11 cellular contexts compared by ENCODE assay signal in genomic region chr4:154616731-154617130, GRCh38. TPM values are rescaled to one million over a fixed set of nuclear protein-coding genes. Genes with fewer than 3 reads are reported as not detected.
DNase-seq lines count a peak whose midpoint lies in the region; ATAC-seq and TF ChIP-seq lines count a peak whose summit lies in the region.
"Had no signal": no experiment of that assay in that cellular context is flagged by ENCODE, and none has a peak within 500 bp of the region (broad histone marks: within the 10 kb centered on the region; RNA-seq: fewer than 3 reads in every experiment).

No MANE protein-coding gene starts in this region.

- H3K4me3 ChIP-seq in vagina = no peak overlapping the region

- H3K36me3 ChIP-seq in vagina = no peaks in the 10 kb centered on the region

- peaks cover 5% of the 10 kb centered on the region for H3K27me3 Mint-ChIP-seq in activated CD8-positive, alpha-beta T cell treated with anti-CD3 and anti-CD28 coated beads for 36 hours

- H3K4me3 Mint-ChIP-seq in activated CD8-positive, alpha-beta T cell treated with anti-CD3 and anti-CD28 coated beads for 36 hours = no peak overlapping the region

- ATAC-seq in GM18498 (IDR thresholded peaks at IDR 0.05; ENCODE audit: unreplicated experiment) = peak; percentile 92
- ATAC-seq in GM19463 (IDR thresholded peaks at IDR 0.05; ENCODE audit: unreplicated experiment) = peak; percentile 92
- ATAC-seq in HG03039 (IDR thresholded peaks at IDR 0.05; ENCODE audit: unreplicated experiment) = peak; percentile 96
- ATAC-seq in activated CD8-positive, alpha-beta T cell treated with anti-CD3 and anti-CD28 coated beads for 36 hours = peak; percentile 53

- intact Hi-C loops in activated CD8-positive, alpha-beta T cell treated with anti-CD3 and anti-CD28 coated beads for 36 hours (cut with micrococcal nuclease) = no loop called here
- intact Hi-C loops in vagina (cut with DNase I) = no loop called here

- DNase-seq in activated CD8-positive, alpha-beta T cell treated with anti-CD3 and anti-CD28 coated beads for 36 hours = no peak
- DNase-seq in NCI-H69 (lab: John Stamatoyannopoulos, UW) (no peak), GDM1 (lab: John Stamatoyannopoulos, UW) (no peak), SKM-1 (lab: John Stamatoyannopoulos, UW; ENCODE audit: unreplicated experiment) (no peak), vagina (ENCODE audit: extremely low spot score in 2 of 2) (no peak)
- DNase-seq: activated effector memory CD4-positive, alpha-beta T cell treated with anti-CD3 and anti-CD28 coated beads, Interleukin-2, amount 50 U/mL, for 16 hours; kidney had no signal

- no peak for TF ChIP-seq POLR2A in vagina (IDR thresholded peaks at IDR 0.05)

- no peaks in the 10 kb centered on the region for H3K27me3 ChIP-seq in vagina

- no peak overlapping the region for H3K27ac ChIP-seq in vagina

- no peak for TF ChIP-seq CTCF in activated CD8-positive, alpha-beta T cell treated with anti-CD3 and anti-CD28 coated beads for 36 hours (IDR thresholded peaks at IDR 0.05)
- TF ChIP-seq CTCF in vagina (IDR thresholded peaks at IDR 0.05) = no peak

- POLR2A ChIA-PET in activated CD8-positive, alpha-beta T cell treated with anti-CD3 and anti-CD28 coated beads for 36 hours (lab: Charles Lee) = no interaction called here

- peaks cover 7% of the 10 kb centered on the region for H3K4me1 Mint-ChIP-seq in activated CD8-positive, alpha-beta T cell treated with anti-CD3 and anti-CD28 coated beads for 36 hours (ENCODE audit: low read depth)

- no peaks in the 10 kb centered on the region for H3K9me3 Mint-ChIP-seq in activated CD8-positive, alpha-beta T cell treated with anti-CD3 and anti-CD28 coated beads for 36 hours

- CTCF ChIA-PET in activated CD8-positive, alpha-beta T cell treated with anti-CD3 and anti-CD28 coated beads for 36 hours (lab: Charles Lee) = interaction anchor here (0.9 to 2.3 kb wide), 3 partner anchors 58 to 66 kb away, joined by 3 to 7 read pairs (median 4); partner anchors contain the start of gene PLRG1

- no peaks in the 10 kb centered on the region for H3K9me3 ChIP-seq in vagina

- no peaks in the 10 kb centered on the region for H3K4me1 ChIP-seq in vagina

- no peak overlapping the region for H3K27ac Mint-ChIP-seq in activated CD8-positive, alpha-beta T cell treated with anti-CD3 and anti-CD28 coated beads for 36 hours

- no peaks in the 10 kb centered on the region for H3K36me3 Mint-ChIP-seq in activated CD8-positive, alpha-beta T cell treated with anti-CD3 and anti-CD28 coated beads for 36 hours (ENCODE audit: low read depth)

RNA-seq across cellular contexts. Expression of gene FGG, which starts 4.3 kb away (rescaled TPM):
- not detected for total RNA-seq in activated CD8-positive, alpha-beta T cell treated with anti-CD3 and anti-CD28 coated beads for 36 hours
- total RNA-seq in vagina = not detected
- total RNA-seq: T-helper 1 cell treated with Interleukin-12 subunit alpha and Interleukin-12 subunit beta and Interleukin-4 antibody, amounts not matched to agents 30 ng/mL and 1 ng/mL, for 36 hours had no signal

RNA-seq across cellular contexts. Expression of gene FGA, which starts 26.2 kb away (rescaled TPM):
- not detected for total RNA-seq in activated CD8-positive, alpha-beta T cell treated with anti-CD3 and anti-CD28 coated beads for 36 hours
- total RNA-seq in vagina = not detected
- total RNA-seq: T-helper 1 cell treated with Interleukin-12 subunit alpha and Interleukin-12 subunit beta and Interleukin-4 antibody, amounts not matched to agents 30 ng/mL and 1 ng/mL, for 36 hours had no signal

RNA-seq across cellular contexts. Expression of gene FGB, which starts 53.9 kb away (rescaled TPM):
- not detected for total RNA-seq in activated CD8-positive, alpha-beta T cell treated with anti-CD3 and anti-CD28 coated beads for 36 hours
- not detected for total RNA-seq in vagina
- total RNA-seq: T-helper 1 cell treated with Interleukin-12 subunit alpha and Interleukin-12 subunit beta and Interleukin-4 antibody, amounts not matched to agents 30 ng/mL and 1 ng/mL, for 36 hours had no signal
